ENCODE assay signal across 1 cellular context in genomic region chr20:1951436-1952115, GRCh38.
TF ChIP-seq lines count a peak whose summit lies in the region.

No MANE protein-coding gene starts in this region.

TF ChIP-seq in HepG2, 621 proteins besides CTCF, POLR2A, EP300 and RAD21:
- TF ChIP-seq ZBTB8A (CRISPR knock-in tag; IDR thresholded peaks at IDR 0.05; ENCODE audit: borderline replicate concordance, low read depth) (no peak), MAFK (conservative IDR thresholded peaks at IDR 0.05 in 1 of 2, IDR thresholded peaks at IDR 0.05 in 1 of 2; ENCODE audit: low read length in 2 of 2) (peak; percentile 20 to 35; a peak in 1 of 4 replicates)
